32 cellular contexts compared by ENCODE assay signal in the genomic region with DNA sequence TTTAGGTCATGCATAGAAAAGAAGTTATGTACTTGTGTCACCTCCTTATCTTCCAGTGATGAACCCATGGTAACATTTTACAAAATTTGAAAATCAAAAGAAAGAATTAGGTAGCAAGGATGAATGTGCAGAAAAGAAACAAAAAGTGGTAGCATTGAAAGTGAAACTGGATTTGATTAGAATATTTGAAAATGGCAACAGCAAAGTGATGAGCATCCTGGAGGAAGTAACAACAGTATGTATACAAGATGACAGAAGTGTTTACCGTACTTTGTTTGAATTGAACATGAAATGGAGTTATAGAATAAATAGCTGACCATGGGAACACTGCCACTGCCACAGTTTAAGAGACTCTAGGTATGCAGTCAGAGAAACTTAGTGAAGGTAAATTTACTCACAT.
"Had no signal": no experiment of that assay in that cellular context is flagged by ENCODE, and none has a peak within 500 bp of the region (broad histone marks: within the 10 kb centered on the region; RNA-seq: fewer than 3 reads in every experiment).

No MANE protein-coding gene starts in this region.

- DNase-seq: hypothalamus; immature natural killer cell; kidney; left colon; left lung; lower lobe of right lung; mammary epithelial cell; mesenchymal stem cell; midbrain; mucosa of descending colon; naive thymus-derived CD4-positive, alpha-beta T cell; nucleus accumbens; pancreas; posterior cingulate gyrus; retina; right cardiac atrium; stimulated activated CD4-positive, alpha-beta T cell treated with anti-CD3 and anti-CD28 coated beads, Interleukin-12 subunit alpha, Interleukin-12 subunit beta, amount 100 ng/mL, for 4 hours; stimulated activated CD4-positive, alpha-beta T cell treated with anti-CD3 and anti-CD28 coated beads, Interleukin-15, amount 100 ng/mL, for 24 hours; stimulated activated CD4-positive, alpha-beta T cell treated with anti-CD3 and anti-CD28 coated beads, Interleukin-2, amount 100 ng/mL, for 24 hours; stimulated activated CD4-positive, alpha-beta T cell treated with anti-CD3 and anti-CD28 coated beads, Interleukin-4, amount 100 ng/mL, for 1 hour; stimulated activated naive B cell treated with anti-CD40 and anti-IgM and Interleukin-4, amounts not matched to agents 10 μg/mL and 1 μg/mL and 100 μg/mL, for 72 hours; stimulated activated naive CD8-positive, alpha-beta T cell treated with anti-CD3 and anti-CD28 coated beads, Interleukin-15, Interleukin-2, amounts not matched to agents 100 U/mL and 50 U/mL, for 24 hours; stomach; testis; thyroid gland; transverse colon; upper lobe of left lung had no signal

- H3K27me3 ChIP-seq: left lung, pancreas, stomach, testis, thyroid gland, transverse colon, upper lobe of left lung, vagina had no signal

- ATAC-seq: left colon; left lung; lower lobe of right lung; mucosa of descending colon; naive thymus-derived CD4-positive, alpha-beta T cell; natural killer cell treated with Interleukin-12 subunit alpha and Interleukin-12 subunit beta and Interleukin-15 and Interleukin-18, amount 100 ng/mL, for 72 hours; pancreas; right cardiac atrium; sciatic nerve; stimulated activated naive B cell treated with anti-CD40 and anti-IgM and Interleukin-4, amounts not matched to agents 10 μg/mL and 1 μg/mL and 100 μg/mL, for 72 hours; stimulated activated naive CD8-positive, alpha-beta T cell treated with anti-CD3 and anti-CD28 coated beads, Interleukin-15, Interleukin-2, amounts not matched to agents 100 U/mL and 50 U/mL, for 24 hours had no signal

- H3K27ac ChIP-seq: left lung, lower lobe of right lung, pancreas, prostate gland, skin epidermis, stomach, testis, thyroid gland, transverse colon, upper lobe of left lung, vagina had no signal

- H3K4me1 ChIP-seq: left lung, lower lobe of right lung, pancreas, prostate gland, testis, thyroid gland, transverse colon, upper lobe of left lung, vagina had no signal

- H3K36me3 ChIP-seq: left lung, lower lobe of right lung, pancreas, prostate gland, stomach, thyroid gland, transverse colon, upper lobe of left lung, vagina had no signal

- H3K9me3 ChIP-seq: left lung, lower lobe of right lung, mucosa of descending colon, pancreas, prostate gland, stomach, testis, thyroid gland, upper lobe of left lung, vagina had no signal

- H3K4me3 ChIP-seq: left lung, lower lobe of right lung, mucosa of descending colon, pancreas, prostate gland, skin epidermis, stomach, testis, thyroid gland, transverse colon, upper lobe of left lung, vagina had no signal
